2 cellular contexts compared by ENCODE assay signal in genomic region chr6:149975400-149975799, GRCh38.
TF ChIP-seq lines count a peak whose summit lies in the region.

No MANE protein-coding gene starts in this region.

TF ChIP-seq in HepG2, 621 proteins besides CTCF, POLR2A, EP300 and RAD21:
- no peak for TF ChIP-seq ZBTB38 (CRISPR knock-in tag; IDR thresholded peaks at IDR 0.05)
- TF ChIP-seq ZNF282 (IDR thresholded peaks at IDR 0.05; ENCODE audit: partially characterized antibody), result peak; percentile 13
- 0 out of 2 replicates have a peak, but pooled peaks have one; percentile 13 for TF ChIP-seq FOXP1 (IDR thresholded peaks at IDR 0.05)
- TF ChIP-seq FOXP1 (CRISPR knock-in tag; IDR thresholded peaks at IDR 0.05), result no peak
- no peak for TF ChIP-seq DPF2 (CRISPR knock-in tag; IDR thresholded peaks at IDR 0.05; ENCODE audit: borderline replicate concordance, low read depth)
- no peak for TF ChIP-seq IRX3 (CRISPR knock-in tag; IDR thresholded peaks at IDR 0.05; ENCODE audit: borderline replicate concordance, low read depth)
- no peak for TF ChIP-seq DR1 (CRISPR knock-in tag; IDR thresholded peaks at IDR 0.05)
- peak; percentile 38; the same call in 1 of the 2 replicates for TF ChIP-seq JUNB (CRISPR knock-in tag; IDR thresholded peaks at IDR 0.05; ENCODE audit: borderline replicate concordance)
- TF ChIP-seq ZBTB40 (IDR thresholded peaks at IDR 0.05), result peak; percentile 22; the same call in 1 of the 2 replicates
- no peak for TF ChIP-seq ZBTB40 (CRISPR knock-in tag; IDR thresholded peaks at IDR 0.05)
- no peak for TF ChIP-seq ZNF343 (CRISPR knock-in tag; IDR thresholded peaks at IDR 0.05)
- no peak for TF ChIP-seq ZNF850 (CRISPR knock-in tag; conservative IDR thresholded peaks at IDR 0.05)
- no peak for TF ChIP-seq CAMTA2 (CRISPR knock-in tag; IDR thresholded peaks at IDR 0.05; ENCODE audit: borderline replicate concordance)
- no peak for TF ChIP-seq ZNF124 (CRISPR knock-in tag; IDR thresholded peaks at IDR 0.05)

TF ChIP-seq in K562, 482 proteins besides CTCF, POLR2A, EP300 and RAD21 (continues in another document):
- TF ChIP-seq ZBTB2 (IDR thresholded peaks at IDR 0.05) (peak; percentile 47; the same call in 1 of the 2 replicates), TAF1 (IDR thresholded peaks at IDR 0.05; ENCODE audit: control insufficient read depth, extremely low read depth, insufficient read depth, low read length, severe bottlenecking) (no peak), CXXC5 (CRISPR knock-in tag; IDR thresholded peaks at IDR 0.05) (no peak), ZNF830 (CRISPR knock-in tag; IDR thresholded peaks at IDR 0.05) (no peak), LARP7 (IDR thresholded peaks at IDR 0.05) (0 out of 2 replicates have a peak, but pooled peaks have one; percentile 42), ELF4 (CRISPR knock-in tag; IDR thresholded peaks at IDR 0.05) (peak; percentile 54; the same call in 1 of the 2 replicates), BCLAF1 (IDR thresholded peaks at IDR 0.05; ENCODE audit: borderline replicate concordance in 1 of 2, control insufficient read depth in 1 of 2, low read depth in 2 of 2, low read length in 1 of 2) (0 out of 4 replicates have a peak, but pooled peaks of 1 of the 2 experiments have one; percentile 42), HMG20A (CRISPR knock-in tag; conservative IDR thresholded peaks at IDR 0.05) (no peak), ZMIZ1 (IDR thresholded peaks at IDR 0.05; ENCODE audit: low read depth in 2 of 2, low read length in 2 of 2) (no peak), SMAD1 (IDR thresholded peaks at IDR 0.05; ENCODE audit: low read depth, low read length, partially characterized antibody) (no peak), ZNF143 (CRISPR knock-in tag; IDR thresholded peaks at IDR 0.05) (no peak), ZNF324 (CRISPR knock-in tag; IDR thresholded peaks at IDR 0.05) (no peak), HBP1 (CRISPR knock-in tag; IDR thresholded peaks at IDR 0.05) (0 out of 2 replicates have a peak, but pooled peaks have one; percentile 63), MCM3 (IDR thresholded peaks at IDR 0.05) (0 out of 2 replicates have a peak, but pooled peaks have one; percentile 76), MTA1 (IDR thresholded peaks at IDR 0.05; ENCODE audit: borderline replicate concordance) (peak; percentile 54), TARDBP (IDR thresholded peaks at IDR 0.05) (no peak), SMAD4 (CRISPR knock-in tag; conservative IDR thresholded peaks at IDR 0.05) (no peak), CBFA2T2 (conservative IDR thresholded peaks at IDR 0.05) (no peak), ARID3A (IDR thresholded peaks at IDR 0.05; ENCODE audit: borderline replicate concordance, low read depth, low read length) (no peak), CEBPZ (IDR thresholded peaks at IDR 0.05; ENCODE audit: borderline replicate concordance, low read depth, low read length) (no peak), KAT8 (IDR thresholded peaks at IDR 0.05; ENCODE audit: low read depth) (no peak), EHMT2 (IDR thresholded peaks at IDR 0.05) (peak; percentile 39; the same call in 1 of the 2 replicates), TAL1 (IDR thresholded peaks at IDR 0.05) (no peak), NBN (IDR thresholded peaks at IDR 0.05; ENCODE audit: low read depth) (peak; percentile 46; the same call in 1 of the 2 replicates), TGIF2 (CRISPR knock-in tag; IDR thresholded peaks at IDR 0.05) (no peak), GATAD2B (IDR thresholded peaks at IDR 0.05; ENCODE audit: borderline replicate concordance) (no peak), U2AF1 (optimal IDR thresholded peaks at IDR 0.05; ENCODE audit: low read depth, low read length) (no peak), GATAD2A (IDR thresholded peaks at IDR 0.05) (no peak), HDAC1 (IDR thresholded peaks at IDR 0.05) (0 out of 4 replicates have a peak, but pooled peaks of 1 of the 2 experiments have one; percentile 15), DLX4 (CRISPR knock-in tag; IDR thresholded peaks at IDR 0.05) (no peak), ZNF512 (tag; IDR thresholded peaks at IDR 0.05) (peak; percentile 96), NCOA2 (IDR thresholded peaks at IDR 0.05; ENCODE audit: partially characterized antibody in 2 of 2) (no peak), TAF9B (IDR thresholded peaks at IDR 0.05; ENCODE audit: partially characterized antibody) (no peak), ZNF395 (CRISPR knock-in tag; IDR thresholded peaks at IDR 0.05) (no peak)
